Comparison of ENCODE assay signal across 33 cellular contexts in genomic region chr2:128241896-128242295, GRCh38.
"Had no signal": no experiment of that assay in that cellular context is flagged by ENCODE, and none has a peak within 500 bp of the region (broad histone marks: within the 10 kb centered on the region; RNA-seq: fewer than 3 reads in every experiment).

No MANE protein-coding gene starts in this region.

- H3K9me3 Mint-ChIP-seq: activated B cell treated with CpG ODN at 0.5 μM for 24 hours; activated CD8-positive, alpha-beta T cell treated with anti-CD3 and anti-CD28 coated beads for 36 hours; activated naive CD4-positive, alpha-beta T cell treated with anti-CD3 and anti-CD28 coated beads for 36 hours; activated naive CD4-positive, alpha-beta T cell treated with anti-CD3 and anti-CD28 coated beads, Interleukin-2, amount 50 U/mL, for 24 hours; activated naive CD8-positive, alpha-beta T cell treated with anti-CD3 and anti-CD28 coated beads for 36 hours; activated naive CD8-positive, alpha-beta T cell treated with anti-CD3 and anti-CD28 coated beads, Interleukin-2, amount 50 U/mL, for 24 hours; activated T-helper 1 cell treated with anti-CD3 and anti-CD28 coated beads, Interleukin-12 subunit alpha, Interleukin-12 subunit beta, Interleukin-2, Interleukin-4 antibody, amounts not matched to agents 30 ng/mL and 10 ng/mL and 1 ng/mL, durations not matched to agents 14 hours and 24 hours and 36 hours; activated T-helper 2 cell treated with anti-CD3 and anti-CD28 coated beads, Interferon-gamma antibody, Interleukin-2, Interleukin-4, amounts not matched to agents 10 μg/mL and 5 μg/mL and 100 μg/mL, durations not matched to agents 14 hours and 24 hours and 36 hours; dendritic cell treated with granulocyte-macrophage colony-stimulating factor and Interleukin-4, amounts not matched to agents 40 ng/mL and 50 ng/mL, for 4 days had no signal

- H3K27me3 ChIP-seq: adrenal gland, body of pancreas, colonic mucosa, dorsolateral prefrontal cortex, esophagus muscularis mucosa, foreskin keratinocyte, gastrocnemius medialis had no signal

- ATAC-seq: activated CD4-positive, CD25-positive, alpha-beta regulatory T cell treated with anti-CD3 and anti-CD28 coated beads, Interleukin-2, amount 50 U/mL, for 24 hours; activated CD8-positive, alpha-beta T cell treated with anti-CD3 and anti-CD28 coated beads for 36 hours; activated naive CD8-positive, alpha-beta T cell treated with anti-CD3 and anti-CD28 coated beads, Interleukin-2, amount 50 U/mL, for 24 hours; body of pancreas; foreskin keratinocyte; gastrocnemius medialis had no signal

- H3K4me3 Mint-ChIP-seq: activated B cell treated with CpG ODN at 0.5 μM for 24 hours; activated CD8-positive, alpha-beta T cell treated with anti-CD3 and anti-CD28 coated beads for 36 hours; activated naive CD4-positive, alpha-beta T cell treated with anti-CD3 and anti-CD28 coated beads for 36 hours; activated naive CD4-positive, alpha-beta T cell treated with anti-CD3 and anti-CD28 coated beads, Interleukin-2, amount 50 U/mL, for 24 hours; activated naive CD8-positive, alpha-beta T cell treated with anti-CD3 and anti-CD28 coated beads for 36 hours; activated naive CD8-positive, alpha-beta T cell treated with anti-CD3 and anti-CD28 coated beads, Interleukin-2, amount 50 U/mL, for 24 hours; activated T-helper 1 cell treated with anti-CD3 and anti-CD28 coated beads, Interleukin-12 subunit alpha, Interleukin-12 subunit beta, Interleukin-2, Interleukin-4 antibody, amounts not matched to agents 30 ng/mL and 10 ng/mL and 1 ng/mL, durations not matched to agents 14 hours and 24 hours and 36 hours; dendritic cell treated with granulocyte-macrophage colony-stimulating factor and Interleukin-4, amounts not matched to agents 40 ng/mL and 50 ng/mL, for 4 days had no signal

- H3K27ac ChIP-seq: adrenal gland, body of pancreas, colonic mucosa, dorsolateral prefrontal cortex, esophagus muscularis mucosa, foreskin keratinocyte, gastrocnemius medialis, VCaP had no signal

- DNase-seq: activated B cell treated with CpG ODN at 0.5 μM for 24 hours; activated CD4-positive, alpha-beta T cell treated with anti-CD3 and anti-CD28 coated beads for 48 hours; activated CD4-positive, alpha-beta T cell treated with anti-CD3 and anti-CD28 coated beads, Interleukin-2, amount 50 U/mL, for 1 hour; activated CD4-positive, alpha-beta T cell treated with anti-CD3 and anti-CD28 coated beads, Interleukin-2, amount 50 U/mL, for 48 hours; activated CD8-positive, alpha-beta memory T cell treated with anti-CD3 and anti-CD28 coated beads for 24 hours; activated CD8-positive, alpha-beta T cell treated with anti-CD3 and anti-CD28 coated beads for 36 hours; activated effector memory CD4-positive, alpha-beta T cell treated with anti-CD3 and anti-CD28 coated beads, Interleukin-2, amount 50 U/mL, for 16 hours; activated naive CD4-positive, alpha-beta T cell treated with anti-CD3 and anti-CD28 coated beads for 36 hours; activated naive CD8-positive, alpha-beta T cell treated with anti-CD3 and anti-CD28 coated beads for 36 hours; activated naive CD8-positive, alpha-beta T cell treated with anti-CD3 and anti-CD28 coated beads, Interleukin-2, amount 50 U/mL, for 24 hours; activated T-cell treated with anti-CD3 and anti-CD28 coated beads, Interleukin-2, amount 50 U/mL, for 1 hour; activated T-cell treated with anti-CD3 and anti-CD28 coated beads, Interleukin-2, amount 50 U/mL, for 48 hours; adrenal gland; amygdala; aorta; body of pancreas; caudate nucleus; cerebellar nuclear complex; colonic mucosa; effector memory CD4-positive, alpha-beta T cell; erythroblast; foreskin keratinocyte; gastrocnemius medialis; glutamatergic neuron; T-helper 2 cell had no signal

- H3K27me3 Mint-ChIP-seq: activated B cell treated with CpG ODN at 0.5 μM for 24 hours; activated CD8-positive, alpha-beta T cell treated with anti-CD3 and anti-CD28 coated beads for 36 hours; activated naive CD4-positive, alpha-beta T cell treated with anti-CD3 and anti-CD28 coated beads, Interleukin-2, amount 50 U/mL, for 24 hours; activated naive CD8-positive, alpha-beta T cell treated with anti-CD3 and anti-CD28 coated beads for 36 hours; activated naive CD8-positive, alpha-beta T cell treated with anti-CD3 and anti-CD28 coated beads, Interleukin-2, amount 50 U/mL, for 24 hours had no signal

- H3K27ac Mint-ChIP-seq: activated B cell treated with CpG ODN at 0.5 μM for 24 hours; activated CD8-positive, alpha-beta T cell treated with anti-CD3 and anti-CD28 coated beads for 36 hours; activated naive CD4-positive, alpha-beta T cell treated with anti-CD3 and anti-CD28 coated beads for 36 hours; activated naive CD4-positive, alpha-beta T cell treated with anti-CD3 and anti-CD28 coated beads, Interleukin-2, amount 50 U/mL, for 24 hours; activated naive CD8-positive, alpha-beta T cell treated with anti-CD3 and anti-CD28 coated beads for 36 hours; activated naive CD8-positive, alpha-beta T cell treated with anti-CD3 and anti-CD28 coated beads, Interleukin-2, amount 50 U/mL, for 24 hours; activated T-helper 1 cell treated with anti-CD3 and anti-CD28 coated beads, Interleukin-12 subunit alpha, Interleukin-12 subunit beta, Interleukin-2, Interleukin-4 antibody, amounts not matched to agents 30 ng/mL and 10 ng/mL and 1 ng/mL, durations not matched to agents 14 hours and 24 hours and 36 hours; activated T-helper 2 cell treated with anti-CD3 and anti-CD28 coated beads, Interferon-gamma antibody, Interleukin-2, Interleukin-4, amounts not matched to agents 10 μg/mL and 5 μg/mL and 100 μg/mL, durations not matched to agents 14 hours and 24 hours and 36 hours; dendritic cell treated with granulocyte-macrophage colony-stimulating factor and Interleukin-4, amounts not matched to agents 40 ng/mL and 50 ng/mL, for 4 days had no signal

- H3K36me3 ChIP-seq: adrenal gland, colonic mucosa, esophagus muscularis mucosa, gastrocnemius medialis had no signal

- H3K4me3 ChIP-seq: adrenal gland, body of pancreas, colonic mucosa, dorsolateral prefrontal cortex, esophagus muscularis mucosa, gastrocnemius medialis had no signal

- H3K36me3 Mint-ChIP-seq: activated naive CD4-positive, alpha-beta T cell treated with anti-CD3 and anti-CD28 coated beads, Interleukin-2, amount 50 U/mL, for 24 hours; activated naive CD8-positive, alpha-beta T cell treated with anti-CD3 and anti-CD28 coated beads for 36 hours had no signal

- H3K4me1 Mint-ChIP-seq: activated B cell treated with CpG ODN at 0.5 μM for 24 hours had no signal

- H3K9me3 ChIP-seq: adrenal gland, body of pancreas, colonic mucosa, esophagus muscularis mucosa, gastrocnemius medialis had no signal

- H3K4me1 ChIP-seq: body of pancreas, colonic mucosa, foreskin keratinocyte had no signal
